17 cellular contexts compared by ENCODE assay signal in genomic region chr2:46350030-46350699, GRCh38. TPM values are rescaled to one million over a fixed set of nuclear protein-coding genes. Genes with fewer than 3 reads are reported as not detected.
DNase-seq lines count a peak whose midpoint lies in the region; ATAC-seq and TF ChIP-seq lines count a peak whose summit lies in the region.
"Had no signal": no experiment of that assay in that cellular context is flagged by ENCODE, and none has a peak within 500 bp of the region (broad histone marks: within the 10 kb centered on the region; RNA-seq: fewer than 3 reads in every experiment).

No MANE protein-coding gene starts in this region.

- no peak for DNase-seq in activated CD4-positive, alpha-beta T cell treated with anti-CD3 and anti-CD28 coated beads, Interleukin-2, amount 10 ng/mL, durations not matched to agents 7 days and 5 days
- no peak for DNase-seq in activated CD4-positive, alpha-beta T cell treated with anti-CD3 and anti-CD28 coated beads, Interleukin-2, amount 50 U/mL, for 1 hour
- no peak for DNase-seq in T-cell
- DNase-seq in endothelial cell (ENCODE audit: low spot score) = no peak
- DNase-seq in stimulated activated naive CD8-positive, alpha-beta T cell treated with anti-CD3 and anti-CD28 coated beads, Interleukin-15, amount 100 ng/mL, for 72 hours = no peak
- DNase-seq in NCI-H2029 (lab: John Stamatoyannopoulos, UW) = no peak
- no peak for DNase-seq in middle frontal gyrus (ENCODE audit: extremely low spot score, low spot score)
- DNase-seq: activated effector memory CD4-positive, alpha-beta T cell treated with anti-CD3 and anti-CD28 coated beads, Interleukin-2, amount 50 U/mL, for 16 hours; DMS53; kidney; NCI-H1417 treated with DMSO at 0.1 percent for 48 hours; NCI-H524 treated with DMSO at 0.1 percent for 48 hours; nephron progenitor cell; SHP77 had no signal

- H3K27me3 Mint-ChIP-seq in activated CD4-positive, alpha-beta T cell treated with anti-CD3 and anti-CD28 coated beads, Interleukin-2, amount 10 ng/mL, durations not matched to agents 7 days and 5 days = no peaks in the 10 kb centered on the region
- no peaks in the 10 kb centered on the region for H3K27me3 Mint-ChIP-seq in T-cell
- H3K27me3 Mint-ChIP-seq in endothelial cell (ENCODE audit: unreplicated experiment) = peaks cover 10% of the 10 kb centered on the region
- no peaks in the 10 kb centered on the region for H3K27me3 Mint-ChIP-seq in stimulated activated naive CD8-positive, alpha-beta T cell treated with anti-CD3 and anti-CD28 coated beads, Interleukin-15, amount 100 ng/mL, for 72 hours

- TF ChIP-seq CTCF in endothelial cell (IDR thresholded peaks at IDR 0.05; ENCODE audit: unreplicated experiment) = no peak

- peak overlapping the region; percentile 95 for H3K27ac Mint-ChIP-seq in activated CD4-positive, alpha-beta T cell treated with anti-CD3 and anti-CD28 coated beads, Interleukin-2, amount 10 ng/mL, durations not matched to agents 7 days and 5 days
- H3K27ac Mint-ChIP-seq in T-cell (peak overlapping the region; percentile 90 to 96), endothelial cell (ENCODE audit: unreplicated experiment) (peak overlapping the region; percentile 20)
- peak overlapping the region; percentile 17 to 61 for H3K27ac Mint-ChIP-seq in stimulated activated naive CD8-positive, alpha-beta T cell treated with anti-CD3 and anti-CD28 coated beads, Interleukin-15, amount 100 ng/mL, for 72 hours
- H3K27ac Mint-ChIP-seq: nephron progenitor cell, WTC11 had no signal

- POLR2A ChIA-PET in activated CD4-positive, alpha-beta T cell treated with anti-CD3 and anti-CD28 coated beads, Interleukin-2, amount 10 ng/mL, durations not matched to agents 7 days and 5 days (lab: Charles Lee) = no interaction called here
- POLR2A ChIA-PET in T-cell (lab: Charles Lee) = interaction anchor here in 1 of 2 donors (0.5 to 0.6 kb wide), 2 partner anchors 48 to 350 kb away, joined by 3 to 8 read pairs; no protein-coding TSS in a partner anchor

- H3K4me1 Mint-ChIP-seq in activated CD4-positive, alpha-beta T cell treated with anti-CD3 and anti-CD28 coated beads, Interleukin-2, amount 10 ng/mL, durations not matched to agents 7 days and 5 days = peaks cover 86% of the 10 kb centered on the region
- H3K4me1 Mint-ChIP-seq in T-cell = peaks cover 76 to 88% (median 87%) of the 10 kb centered on the region in 3 donors
- peaks cover 52% of the 10 kb centered on the region for H3K4me1 Mint-ChIP-seq in endothelial cell (ENCODE audit: unreplicated experiment)
- H3K4me1 Mint-ChIP-seq in stimulated activated naive CD8-positive, alpha-beta T cell treated with anti-CD3 and anti-CD28 coated beads, Interleukin-15, amount 100 ng/mL, for 72 hours = peaks cover 54% of the 10 kb centered on the region
- H3K4me1 Mint-ChIP-seq: nephron progenitor cell had no signal

- CTCF ChIA-PET in activated CD4-positive, alpha-beta T cell treated with anti-CD3 and anti-CD28 coated beads, Interleukin-2, amount 10 ng/mL, durations not matched to agents 7 days and 5 days (lab: Charles Lee) = interaction anchor here (1.2 to 1.6 kb wide), 4 partner anchors 9 to 16 kb away, joined by 3 to 5 read pairs (median 4); no protein-coding TSS in a partner anchor
- CTCF ChIA-PET in T-cell (lab: Charles Lee) = interaction anchor here (0.6 to 1.8 kb wide), 3 partner anchors 12 to 227 kb away, joined by 3 to 5 read pairs (median 5); no protein-coding TSS in a partner anchor

- ATAC-seq in T-cell (replicated peaks in 1 of 4) (peak in 1 of 4 experiments; percentile 31), GM18511 (IDR thresholded peaks at IDR 0.05; ENCODE audit: unreplicated experiment) (no peak)
- ATAC-seq in stimulated activated naive CD8-positive, alpha-beta T cell treated with anti-CD3 and anti-CD28 coated beads, Interleukin-15, amount 100 ng/mL, for 72 hours = no peak
- ATAC-seq: sciatic nerve, WTC11 had no signal

- peaks cover 14% of the 10 kb centered on the region for H3K36me3 Mint-ChIP-seq in activated CD4-positive, alpha-beta T cell treated with anti-CD3 and anti-CD28 coated beads, Interleukin-2, amount 10 ng/mL, durations not matched to agents 7 days and 5 days (ENCODE audit: low read depth)
- H3K36me3 Mint-ChIP-seq in T-cell = no peaks in the 10 kb centered on the region
- peaks cover 82% of the 10 kb centered on the region for H3K36me3 Mint-ChIP-seq in endothelial cell (ENCODE audit: low read depth, unreplicated experiment)
- H3K36me3 Mint-ChIP-seq: WTC11 had no signal

- peak overlapping the region; percentile 8 for H3K4me3 Mint-ChIP-seq in activated CD4-positive, alpha-beta T cell treated with anti-CD3 and anti-CD28 coated beads, Interleukin-2, amount 10 ng/mL, durations not matched to agents 7 days and 5 days
- peak overlapping the region; percentile 73 to 87 (median 75) for H3K4me3 Mint-ChIP-seq in T-cell
- H3K4me3 Mint-ChIP-seq in endothelial cell (ENCODE audit: unreplicated experiment) = no peak overlapping the region
- peak overlapping the region; percentile 84 to 90 for H3K4me3 Mint-ChIP-seq in stimulated activated naive CD8-positive, alpha-beta T cell treated with anti-CD3 and anti-CD28 coated beads, Interleukin-15, amount 100 ng/mL, for 72 hours
- H3K4me3 Mint-ChIP-seq: nephron progenitor cell, WTC11 had no signal

- no peaks in the 10 kb centered on the region for H3K9me3 Mint-ChIP-seq in activated CD4-positive, alpha-beta T cell treated with anti-CD3 and anti-CD28 coated beads, Interleukin-2, amount 10 ng/mL, durations not matched to agents 7 days and 5 days
- no peaks in the 10 kb centered on the region for H3K9me3 Mint-ChIP-seq in T-cell
- H3K9me3 Mint-ChIP-seq in endothelial cell (ENCODE audit: unreplicated experiment) = no peaks in the 10 kb centered on the region
- no peaks in the 10 kb centered on the region for H3K9me3 Mint-ChIP-seq in stimulated activated naive CD8-positive, alpha-beta T cell treated with anti-CD3 and anti-CD28 coated beads, Interleukin-15, amount 100 ng/mL, for 72 hours
- H3K9me3 Mint-ChIP-seq: nephron progenitor cell, WTC11 had no signal

RNA-seq across cellular contexts. Expression of gene EPAS1, which starts 53.0 kb away (rescaled TPM):
- total RNA-seq in activated CD4-positive, alpha-beta T cell treated with anti-CD3 and anti-CD28 coated beads, Interleukin-2, amount 10 ng/mL, durations not matched to agents 7 days and 5 days = 1 to 10 TPM; 6.9 to 7.9 TPM
- total RNA-seq in T-cell (1 to 10 TPM; 1.0 to 4.0 (median 3.0) TPM), endothelial cell (ENCODE audit: unreplicated experiment) (280 TPM)

Comparison
In these comparisons a context has a peak if more than half of its experiments do, and no peak if none do; other contexts are left out.
1. H3K27ac Mint-ChIP-seq: peak in every context shown above with its lines; median percentile 95 in activated CD4-positive, alpha-beta T cell treated with anti-CD3 and anti-CD28 coated beads, Interleukin-2, amount 10 ng/mL, durations not matched to agents 7 days and 5 days; 93 in T-cell; 39 in stimulated activated naive CD8-positive, alpha-beta T cell treated with anti-CD3 and anti-CD28 coated beads, Interleukin-15, amount 100 ng/mL, for 72 hours; 20 in endothelial cell.
2. RNA of gene EPAS1, which starts 53.0 kb away (total RNA-seq): 280 TPM in endothelial cell (single experiment); 6.9 to 7.9 TPM in activated CD4-positive, alpha-beta T cell treated with anti-CD3 and anti-CD28 coated beads, Interleukin-2, amount 10 ng/mL, durations not matched to agents 7 days and 5 days and 1.0 to 4.0 TPM in T-cell; every median in the first group is over 10 times any median in the second.